8 cellular contexts compared by ENCODE assay signal in genomic region chrX:53321216-53321942, GRCh38. TPM values are rescaled to one million over a fixed set of nuclear protein-coding genes. Genes with fewer than 3 reads are reported as not detected.
DNase-seq lines count a peak whose midpoint lies in the region; ATAC-seq and TF ChIP-seq lines count a peak whose summit lies in the region.

No MANE protein-coding gene starts in this region.

- H3K4me1 ChIP-seq in Karpas-422 (ENCODE audit: low read length): peaks cover 11% of the 10 kb centered on the region

- no peak overlapping the region for H2AFZ ChIP-seq in Karpas-422 (ENCODE audit: low read length)

- no peaks in the 10 kb centered on the region for H3K36me3 ChIP-seq in Karpas-422 (ENCODE audit: insufficient read depth, low read length)

- peaks cover 17% of the 10 kb centered on the region for H3K4me1 Mint-ChIP-seq in T-helper 17 cell

- H3K27me3 ChIP-seq in Karpas-422 (ENCODE audit: low read length): no peaks in the 10 kb centered on the region

- no peaks in the 10 kb centered on the region for H3K9me2 ChIP-seq in Karpas-422 (replicated peaks; ENCODE audit: insufficient read depth, low read length)

- no peaks in the 10 kb centered on the region for H3K79me2 ChIP-seq in Karpas-422 (ENCODE audit: low read length)

- peak overlapping the region; percentile 53 for H3K4me3 ChIP-seq in fibroblast of pulmonary artery (replicated peaks; ENCODE audit: low read depth, low read length)
- no peak overlapping the region for H3K4me3 ChIP-seq in Karpas-422 (ENCODE audit: low read length)

- peak overlapping the region; percentile 49 for H3K27ac Mint-ChIP-seq in T-helper 17 cell

- H3K4me2 ChIP-seq in Karpas-422 (ENCODE audit: low read depth, low read length, poor library complexity, severe bottlenecking): no peak overlapping the region

- peaks cover 3% of the 10 kb centered on the region for H3K36me3 Mint-ChIP-seq in T-helper 17 cell (ENCODE audit: low read depth)

- H3K27ac ChIP-seq in Karpas-422 (ENCODE audit: low read length): no peak overlapping the region

- H3K9ac ChIP-seq in Karpas-422 (ENCODE audit: low read length): no peak overlapping the region

- peaks cover 33% of the 10 kb centered on the region for H3K27me3 Mint-ChIP-seq in T-helper 17 cell

- peak; percentile 22 for DNase-seq in GM10266 (ENCODE audit: extremely low spot score)
- peak in 2 of 3 donors; percentile 4 to 11 for DNase-seq in T-helper 17 cell
- DNase-seq in fibroblast of pulmonary artery (ENCODE audit: low read depth): no peak
- DNase-seq in occipital lobe (lab: John Stamatoyannopoulos, UW): peak; percentile 3
- no peak for DNase-seq in Karpas-422
- no peak for DNase-seq in MV-4-11 (lab: John Stamatoyannopoulos, UW)

- TF ChIP-seq CTCF in GM10266 (IDR thresholded peaks at IDR 0.05; ENCODE audit: control insufficient read depth, insufficient read depth, low read depth, missing control alignments) (no peak), fibroblast of pulmonary artery (IDR thresholded peaks at IDR 0.05; ENCODE audit: low read length, missing control alignments) (no peak)

- no peaks in the 10 kb centered on the region for H4K20me1 ChIP-seq in Karpas-422 (ENCODE audit: insufficient read depth, low read depth, low read length)

- peak overlapping the region; percentile 88 for H3K4me3 Mint-ChIP-seq in T-helper 17 cell

- ATAC-seq in T-helper 17 cell (peak; percentile 64), GM21529 (IDR thresholded peaks at IDR 0.05; ENCODE audit: unreplicated experiment) (no peak), GM18517 (IDR thresholded peaks at IDR 0.05; ENCODE audit: unreplicated experiment) (no peak)

- H3K9me3 ChIP-seq in T-helper 17 cell (ENCODE audit: control insufficient read depth, low read length, poor library complexity, severe bottlenecking) (no peaks in the 10 kb centered on the region), Karpas-422 (ENCODE audit: low read length) (no peaks in the 10 kb centered on the region)

RNA-seq across cellular contexts. Expression of gene IQSEC2, which starts 40.0 kb away (rescaled TPM):
- 1 to 10 TPM; 1.9 TPM for total RNA-seq in T-helper 17 cell
- 8.6 TPM for total RNA-seq in occipital lobe
- total RNA-seq in Karpas-422 (2014; rRNA removed; shearing (Covaris generic); ENCODE audit: low replicate concordance): 0.07 TPM in 1 of 2 replicates, not detected in the other

Comparison
In these comparisons a context has a peak if more than half of its experiments do, and no peak if none do; other contexts are left out.
1. DNase-seq: peak in GM10266 (single experiment), T-helper 17 cell (2 of 3) and occipital lobe (single experiment); none in fibroblast of pulmonary artery (single experiment), Karpas-422 (single experiment) and MV-4-11 (single experiment).